8 cellular contexts compared by ENCODE assay signal in genomic region chr20:58306421-58307261, GRCh38. TPM values are rescaled to one million over a fixed set of nuclear protein-coding genes. Genes with fewer than 3 reads are reported as not detected.
A peak's percentile ranks its signal among the peaks of the same experiment; 100 is the strongest.
DNase-seq lines count a peak whose midpoint lies in the region; ATAC-seq and TF ChIP-seq lines count a peak whose summit lies in the region.
"Had no signal": no experiment of that assay in that cellular context is flagged by ENCODE, and none has a peak within 500 bp of the region (broad histone marks: within the 10 kb centered on the region; RNA-seq: fewer than 3 reads in every experiment).

No MANE protein-coding gene starts in this region.

- ATAC-seq in GM18873 (IDR thresholded peaks at IDR 0.05; ENCODE audit: low FRiP score, unreplicated experiment), result peak; percentile 45

- 89 to 91% (median 89%) methylated on average over 11 of the region's 11 CpGs for WGBS in ovary, 3 donors

- no peaks in the 10 kb centered on the region for H3K9me2 ChIP-seq in Karpas-422 (replicated peaks; ENCODE audit: insufficient read depth, low read length)

- TF ChIP-seq CTCF in ovary (IDR thresholded peaks at IDR 0.05), result no peak

- H3K4me3 ChIP-seq in Karpas-422 (ENCODE audit: low read length), result no peak overlapping the region
- no peak overlapping the region for H3K4me3 ChIP-seq in ovary
- H3K4me3 ChIP-seq: ascending aorta had no signal

- H3K36me3 ChIP-seq in Karpas-422 (ENCODE audit: insufficient read depth, low read length) (no peaks in the 10 kb centered on the region), ovary (no peaks in the 10 kb centered on the region)

- H4K20me1 ChIP-seq in Karpas-422 (ENCODE audit: insufficient read depth, low read depth, low read length), result no peaks in the 10 kb centered on the region; the same call in 1 of the 2 replicates

- H3K9me3 ChIP-seq in Karpas-422 (ENCODE audit: low read length) (no peaks in the 10 kb centered on the region), ovary (no peaks in the 10 kb centered on the region)
- H3K9me3 ChIP-seq: ascending aorta had no signal

- no peak overlapping the region for H3K4me2 ChIP-seq in Karpas-422 (ENCODE audit: low read depth, low read length, poor library complexity, severe bottlenecking)

- TF ChIP-seq POLR2A in ovary (IDR thresholded peaks at IDR 0.05), result no peak

- H3K79me2 ChIP-seq in Karpas-422 (ENCODE audit: low read length), result peaks cover 13% of the 10 kb centered on the region

- DNase-seq in Karpas-422, result peak; percentile 56
- DNase-seq in activated CD4-positive, alpha-beta T cell treated with anti-CD3 and anti-CD28 coated beads for 1 hour, result peak; percentile 57
- peak; percentile 70 for DNase-seq in dermis blood vessel endothelial cell
- peak; percentile 49 to 65 (median 51) for DNase-seq in stimulated activated CD4-positive, alpha-beta T cell treated with anti-CD3 and anti-CD28 coated beads, Interleukin-12 subunit alpha, Interleukin-12 subunit beta, amount 100 ng/mL, for 48 hours (ENCODE audit: low read depth in 2 of 3, low spot score in 1 of 3)
- no peak for DNase-seq in HCEC 1CT
- no peak for DNase-seq in ovary

- H3K27ac ChIP-seq in Karpas-422 (ENCODE audit: low read length) (no peak overlapping the region), ovary (no peak overlapping the region)
- H3K27ac ChIP-seq: ascending aorta had no signal

- intact Hi-C loops in ovary (cut with DNase I), result no loop called here

- H3K27me3 ChIP-seq in Karpas-422 (ENCODE audit: low read length), result no peaks in the 10 kb centered on the region
- H3K27me3 ChIP-seq in ovary, result no peaks in the 10 kb centered on the region
- H3K27me3 ChIP-seq: ascending aorta had no signal

- no peak overlapping the region for H3K9ac ChIP-seq in Karpas-422 (ENCODE audit: low read length)

- H3K4me1 ChIP-seq in Karpas-422 (ENCODE audit: low read length) (peaks cover 24% of the 10 kb centered on the region), ovary (ENCODE audit: insufficient read depth) (peaks cover 4% of the 10 kb centered on the region)

- H2AFZ ChIP-seq in Karpas-422 (ENCODE audit: low read length), result no peak overlapping the region

- no peak for TF ChIP-seq EP300 in ovary (IDR thresholded peaks at IDR 0.05)

RNA-seq across cellular contexts. Expression of gene RAB22A, which starts 2.9 kb away (rescaled TPM):
- total RNA-seq in Karpas-422 (2014; rRNA removed; shearing (Covaris generic); ENCODE audit: low replicate concordance), result 10.8 and 11.8 TPM in 2 replicates
- 11.7 and 15.4 TPM in 2 replicates for total RNA-seq in dermis blood vessel endothelial cell
- total RNA-seq in ovary, result 10 to 100 TPM; 12.1 to 25.1 (median 21.4) TPM
- polyA plus RNA-seq in ovary, result 10 to 100 TPM in 1 of 2 donors, 1 to 10 TPM in 1; 6.3 to 13.3 TPM

Comparison
In these comparisons a context has a peak if more than half of its experiments do, and no peak if none do; other contexts are left out.
1. DNase-seq: peak in Karpas-422 (single experiment), activated CD4-positive, alpha-beta T cell treated with anti-CD3 and anti-CD28 coated beads for 1 hour (single experiment), dermis blood vessel endothelial cell (single experiment) and stimulated activated CD4-positive, alpha-beta T cell treated with anti-CD3 and anti-CD28 coated beads, Interleukin-12 subunit alpha, Interleukin-12 subunit beta, amount 100 ng/mL, for 48 hours (3 of 3); none in HCEC 1CT (single experiment) and ovary (0 of 5).